Comparison of ENCODE assay signal across 1 cellular context in genomic region chr14:99566390-99567354, GRCh38.
A peak's percentile ranks its signal among the peaks of the same experiment; 100 is the strongest.
TF ChIP-seq lines count a peak whose summit lies in the region.

No MANE protein-coding gene starts in this region.

TF ChIP-seq in HepG2, 621 proteins besides CTCF, POLR2A, EP300 and RAD21 (continued from another document and continues in another):
- TF ChIP-seq ZBTB4 (CRISPR knock-in tag; IDR thresholded peaks at IDR 0.05; ENCODE audit: borderline replicate concordance) (no peak; the same call in 1 of the 2 replicates), NONO (IDR thresholded peaks at IDR 0.05) (no peak), NONO (CRISPR knock-in tag; conservative IDR thresholded peaks at IDR 0.05) (peak; percentile 92), MZF1 (CRISPR knock-in tag; IDR thresholded peaks at IDR 0.05; ENCODE audit: borderline replicate concordance) (no peak), ZC3H4 (CRISPR knock-in tag; IDR thresholded peaks at IDR 0.05; ENCODE audit: borderline replicate concordance) (no peak), ZKSCAN8 (CRISPR knock-in tag; IDR thresholded peaks at IDR 0.05; ENCODE audit: borderline replicate concordance) (peak; percentile 45; the same call in 1 of the 2 replicates), SP1 (IDR thresholded peaks at IDR 0.05) (no peak), SP1 (CRISPR knock-in tag; IDR thresholded peaks at IDR 0.05) (peak; percentile 46), CEBPZ (IDR thresholded peaks at IDR 0.05; ENCODE audit: low read length) (no peak), USF2 (IDR thresholded peaks at IDR 0.05; ENCODE audit: low read depth, low read length) (no peak), USF2 (CRISPR knock-in tag; IDR thresholded peaks at IDR 0.05; ENCODE audit: borderline replicate concordance) (peak; percentile 64; the same call in 1 of the 2 replicates), SIN3A (IDR thresholded peaks at IDR 0.05; ENCODE audit: borderline replicate concordance, low read depth, low read length) (no peak), NCOA2 (CRISPR knock-in tag; IDR thresholded peaks at IDR 0.05) (peak; percentile 77), ZXDC (CRISPR knock-in tag; IDR thresholded peaks at IDR 0.05) (no peak), ZMYM4 (CRISPR knock-in tag; IDR thresholded peaks at IDR 0.05) (0 out of 2 replicates have a peak, but pooled peaks have one; percentile 47), ZNF446 (CRISPR knock-in tag; IDR thresholded peaks at IDR 0.05) (no peak), HDAC1 (CRISPR knock-in tag; IDR thresholded peaks at IDR 0.05) (peak; percentile 94), GPBP1L1 (CRISPR knock-in tag; IDR thresholded peaks at IDR 0.05) (no peak), ZNF788 (CRISPR knock-in tag; IDR thresholded peaks at IDR 0.05; ENCODE audit: borderline replicate concordance) (peak; percentile 89), SMYD3 (CRISPR knock-in tag; IDR thresholded peaks at IDR 0.05) (no peak), FOXK2 (IDR thresholded peaks at IDR 0.05) (no peak), ZNF580 (CRISPR knock-in tag; IDR thresholded peaks at IDR 0.05; ENCODE audit: borderline replicate concordance, low read depth) (peak; percentile 33; the same call in 1 of the 2 replicates)
- TF ChIP-seq, protein P1, sequence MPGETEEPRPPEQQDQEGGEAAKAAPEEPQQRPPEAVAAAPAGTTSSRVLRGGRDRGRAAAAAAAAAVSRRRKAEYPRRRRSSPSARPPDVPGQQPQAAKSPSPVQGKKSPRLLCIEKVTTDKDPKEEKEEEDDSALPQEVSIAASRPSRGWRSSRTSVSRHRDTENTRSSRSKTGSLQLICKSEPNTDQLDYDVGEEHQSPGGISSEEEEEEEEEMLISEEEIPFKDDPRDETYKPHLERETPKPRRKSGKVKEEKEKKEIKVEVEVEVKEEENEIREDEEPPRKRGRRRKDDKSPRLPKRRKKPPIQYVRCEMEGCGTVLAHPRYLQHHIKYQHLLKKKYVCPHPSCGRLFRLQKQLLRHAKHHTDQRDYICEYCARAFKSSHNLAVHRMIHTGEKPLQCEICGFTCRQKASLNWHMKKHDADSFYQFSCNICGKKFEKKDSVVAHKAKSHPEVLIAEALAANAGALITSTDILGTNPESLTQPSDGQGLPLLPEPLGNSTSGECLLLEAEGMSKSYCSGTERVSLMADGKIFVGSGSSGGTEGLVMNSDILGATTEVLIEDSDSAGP (CRISPR knock-in tag; IDR thresholded peaks at IDR 0.05; ENCODE audit: borderline replicate concordance), result peak; percentile 77; the same call in 1 of the 2 replicates
- TF ChIP-seq, protein P2, sequence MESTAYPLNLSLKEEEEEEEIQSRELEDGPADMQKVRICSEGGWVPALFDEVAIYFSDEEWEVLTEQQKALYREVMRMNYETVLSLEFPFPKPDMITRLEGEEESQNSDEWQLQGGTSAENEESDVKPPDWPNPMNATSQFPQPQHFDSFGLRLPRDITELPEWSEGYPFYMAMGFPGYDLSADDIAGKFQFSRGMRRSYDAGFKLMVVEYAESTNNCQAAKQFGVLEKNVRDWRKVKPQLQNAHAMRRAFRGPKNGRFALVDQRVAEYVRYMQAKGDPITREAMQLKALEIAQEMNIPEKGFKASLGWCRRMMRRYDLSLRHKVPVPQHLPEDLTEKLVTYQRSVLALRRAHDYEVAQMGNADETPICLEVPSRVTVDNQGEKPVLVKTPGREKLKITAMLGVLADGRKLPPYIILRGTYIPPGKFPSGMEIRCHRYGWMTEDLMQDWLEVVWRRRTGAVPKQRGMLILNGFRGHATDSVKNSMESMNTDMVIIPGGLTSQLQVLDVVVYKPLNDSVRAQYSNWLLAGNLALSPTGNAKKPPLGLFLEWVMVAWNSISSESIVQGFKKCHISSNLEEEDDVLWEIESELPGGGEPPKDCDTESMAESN (CRISPR knock-in tag; conservative IDR thresholded peaks at IDR 0.05), result peak; percentile 89
- TF ChIP-seq, protein P3, sequence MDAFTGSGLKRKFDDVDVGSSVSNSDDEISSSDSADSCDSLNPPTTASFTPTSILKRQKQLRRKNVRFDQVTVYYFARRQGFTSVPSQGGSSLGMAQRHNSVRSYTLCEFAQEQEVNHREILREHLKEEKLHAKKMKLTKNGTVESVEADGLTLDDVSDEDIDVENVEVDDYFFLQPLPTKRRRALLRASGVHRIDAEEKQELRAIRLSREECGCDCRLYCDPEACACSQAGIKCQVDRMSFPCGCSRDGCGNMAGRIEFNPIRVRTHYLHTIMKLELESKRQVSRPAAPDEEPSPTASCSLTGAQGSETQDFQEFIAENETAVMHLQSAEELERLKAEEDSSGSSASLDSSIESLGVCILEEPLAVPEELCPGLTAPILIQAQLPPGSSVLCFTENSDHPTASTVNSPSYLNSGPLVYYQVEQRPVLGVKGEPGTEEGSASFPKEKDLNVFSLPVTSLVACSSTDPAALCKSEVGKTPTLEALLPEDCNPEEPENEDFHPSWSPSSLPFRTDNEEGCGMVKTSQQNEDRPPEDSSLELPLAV (CRISPR knock-in tag; conservative IDR thresholded peaks at IDR 0.05; ENCODE audit: low read depth), result no peak
- TF ChIP-seq, protein P4, sequence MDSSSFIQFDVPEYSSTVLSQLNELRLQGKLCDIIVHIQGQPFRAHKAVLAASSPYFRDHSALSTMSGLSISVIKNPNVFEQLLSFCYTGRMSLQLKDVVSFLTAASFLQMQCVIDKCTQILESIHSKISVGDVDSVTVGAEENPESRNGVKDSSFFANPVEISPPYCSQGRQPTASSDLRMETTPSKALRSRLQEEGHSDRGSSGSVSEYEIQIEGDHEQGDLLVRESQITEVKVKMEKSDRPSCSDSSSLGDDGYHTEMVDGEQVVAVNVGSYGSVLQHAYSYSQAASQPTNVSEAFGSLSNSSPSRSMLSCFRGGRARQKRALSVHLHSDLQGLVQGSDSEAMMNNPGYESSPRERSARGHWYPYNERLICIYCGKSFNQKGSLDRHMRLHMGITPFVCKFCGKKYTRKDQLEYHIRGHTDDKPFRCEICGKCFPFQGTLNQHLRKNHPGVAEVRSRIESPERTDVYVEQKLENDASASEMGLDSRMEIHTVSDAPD (CRISPR knock-in tag; IDR thresholded peaks at IDR 0.05), result 0 out of 2 replicates have a peak, but pooled peaks have one; percentile 67
- TF ChIP-seq, protein P5, sequence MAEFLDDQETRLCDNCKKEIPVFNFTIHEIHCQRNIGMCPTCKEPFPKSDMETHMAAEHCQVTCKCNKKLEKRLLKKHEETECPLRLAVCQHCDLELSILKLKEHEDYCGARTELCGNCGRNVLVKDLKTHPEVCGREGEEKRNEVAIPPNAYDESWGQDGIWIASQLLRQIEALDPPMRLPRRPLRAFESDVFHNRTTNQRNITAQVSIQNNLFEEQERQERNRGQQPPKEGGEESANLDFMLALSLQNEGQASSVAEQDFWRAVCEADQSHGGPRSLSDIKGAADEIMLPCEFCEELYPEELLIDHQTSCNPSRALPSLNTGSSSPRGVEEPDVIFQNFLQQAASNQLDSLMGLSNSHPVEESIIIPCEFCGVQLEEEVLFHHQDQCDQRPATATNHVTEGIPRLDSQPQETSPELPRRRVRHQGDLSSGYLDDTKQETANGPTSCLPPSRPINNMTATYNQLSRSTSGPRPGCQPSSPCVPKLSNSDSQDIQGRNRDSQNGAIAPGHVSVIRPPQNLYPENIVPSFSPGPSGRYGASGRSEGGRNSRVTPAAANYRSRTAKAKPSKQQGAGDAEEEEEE (CRISPR knock-in tag; IDR thresholded peaks at IDR 0.05; ENCODE audit: borderline replicate concordance), result no peak; the same call in 1 of the 2 replicates
- TF ChIP-seq, protein P6, sequence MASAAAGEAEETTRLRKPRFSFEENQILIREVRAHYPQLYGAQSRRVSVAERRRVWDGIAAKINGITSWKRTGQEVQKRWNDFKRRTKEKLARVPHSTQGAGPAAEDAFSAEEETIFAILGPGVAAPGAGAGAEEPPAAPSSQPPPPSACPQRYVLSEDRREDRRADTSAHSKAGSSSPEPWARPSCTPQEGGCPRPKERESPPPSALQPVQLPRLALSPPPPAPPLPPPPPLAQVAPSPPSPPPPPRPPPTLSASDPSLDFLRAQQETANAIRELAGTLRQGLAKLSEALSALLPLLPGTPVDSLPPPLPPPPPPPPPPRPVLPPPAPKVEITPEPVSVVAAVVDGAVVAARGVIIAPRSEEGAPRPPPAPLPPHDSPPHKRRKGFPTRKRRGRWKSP (CRISPR knock-in tag; IDR thresholded peaks at IDR 0.05), result no peak
